Comparison of ENCODE assay signal across 13 cellular contexts in genomic region chr17:63945851-63946439, GRCh38. TPM values are rescaled to one million over a fixed set of nuclear protein-coding genes. Genes with fewer than 3 reads are reported as not detected.
DNase-seq lines count a peak whose midpoint lies in the region; ATAC-seq and TF ChIP-seq lines count a peak whose summit lies in the region.
"Had no signal": no experiment of that assay in that cellular context is flagged by ENCODE, and none has a peak within 500 bp of the region (broad histone marks: within the 10 kb centered on the region; RNA-seq: fewer than 3 reads in every experiment).

No MANE protein-coding gene starts in this region.

- CTCF ChIA-PET in activated CD4-positive, alpha-beta T cell treated with anti-CD3 and anti-CD28 coated beads for 36 hours (lab: Charles Lee): interaction anchor here (0.6 to 2.9 kb wide), 37 partner anchors 9 to 861 kb away, joined by 3 to 34 read pairs (median 5); partner anchors contain the start of genes CD79B, CSHL1 and GH1

- peak; percentile 5 for ATAC-seq in activated CD4-positive, alpha-beta T cell treated with anti-CD3 and anti-CD28 coated beads for 36 hours
- ATAC-seq in HG02759 (IDR thresholded peaks at IDR 0.05; ENCODE audit: unreplicated experiment) (peak; percentile 45), T-helper 17 cell (no peak)

- no peak for TF ChIP-seq POLR2A in spleen (IDR thresholded peaks at IDR 0.05)

- intact Hi-C loops in activated CD4-positive, alpha-beta T cell treated with anti-CD3 and anti-CD28 coated beads for 36 hours (cut with DNase I, micrococcal nuclease): loop anchor here (1.0 to 2.0 kb wide), 2 partner anchors 27 to 45 kb away; no protein-coding TSS in a partner anchor
- intact Hi-C loops in spleen (cut with DNase I; ENCODE audit: low total_unique reads): no loop called here

- no peaks in the 10 kb centered on the region for H3K36me3 ChIP-seq in spleen
- H3K36me3 ChIP-seq: sigmoid colon had no signal

- POLR2A ChIA-PET in activated CD4-positive, alpha-beta T cell treated with anti-CD3 and anti-CD28 coated beads for 36 hours (lab: Charles Lee): no interaction called here

- H3K27ac Mint-ChIP-seq in activated CD4-positive, alpha-beta T cell treated with anti-CD3 and anti-CD28 coated beads for 36 hours: no peak overlapping the region
- H3K27ac Mint-ChIP-seq in T-helper 17 cell: no peak overlapping the region
- H3K27ac Mint-ChIP-seq: type B pancreatic cell had no signal

- no peaks in the 10 kb centered on the region for H3K9me3 Mint-ChIP-seq in activated CD4-positive, alpha-beta T cell treated with anti-CD3 and anti-CD28 coated beads for 36 hours (ENCODE audit: low read depth)
- H3K9me3 Mint-ChIP-seq: type B pancreatic cell had no signal

- peak overlapping the region in 4 of 8 donors; percentile 22 to 52 (median 29) for H3K4me3 ChIP-seq in spleen
- H3K4me3 ChIP-seq: coronary artery, sigmoid colon had no signal

- WGBS in spleen, 5 donors: 0 to 28% (median 21%) methylated on average over 1 to 6 of the region's 6 CpGs

- no peak for TF ChIP-seq CTCF in spleen (IDR thresholded peaks at IDR 0.05 in 8 of 11, conservative IDR thresholded peaks at IDR 0.05 in 3 of 11)

- H3K4me1 Mint-ChIP-seq in activated CD4-positive, alpha-beta T cell treated with anti-CD3 and anti-CD28 coated beads for 36 hours: peaks cover 13% of the 10 kb centered on the region
- H3K4me1 Mint-ChIP-seq in T-helper 17 cell: peaks cover 15% of the 10 kb centered on the region

- peaks cover 10 to 61% (median 30%) of the 10 kb centered on the region in 6 donors for H3K4me1 ChIP-seq in spleen
- H3K4me1 ChIP-seq: sigmoid colon had no signal

- no peak overlapping the region for H3K4me3 Mint-ChIP-seq in activated CD4-positive, alpha-beta T cell treated with anti-CD3 and anti-CD28 coated beads for 36 hours
- H3K4me3 Mint-ChIP-seq in T-helper 17 cell: peak overlapping the region; percentile 86
- H3K4me3 Mint-ChIP-seq: type B pancreatic cell had no signal

- H3K27me3 Mint-ChIP-seq in activated CD4-positive, alpha-beta T cell treated with anti-CD3 and anti-CD28 coated beads for 36 hours: no peaks in the 10 kb centered on the region
- no peaks in the 10 kb centered on the region for H3K27me3 Mint-ChIP-seq in T-helper 17 cell

- no peaks in the 10 kb centered on the region for H3K9me3 ChIP-seq in T-helper 17 cell (ENCODE audit: control insufficient read depth, low read length, poor library complexity, severe bottlenecking)
- H3K9me3 ChIP-seq in spleen: no peaks in the 10 kb centered on the region
- H3K9me3 ChIP-seq: sigmoid colon had no signal

- H3K27me3 ChIP-seq in spleen (replicated peaks in 1 of 7): no peaks in the 10 kb centered on the region
- H3K27me3 ChIP-seq: sigmoid colon had no signal

- H3K36me3 Mint-ChIP-seq in activated CD4-positive, alpha-beta T cell treated with anti-CD3 and anti-CD28 coated beads for 36 hours (ENCODE audit: low read depth): no peaks in the 10 kb centered on the region
- no peaks in the 10 kb centered on the region for H3K36me3 Mint-ChIP-seq in T-helper 17 cell (ENCODE audit: low read depth)
- H3K36me3 Mint-ChIP-seq: type B pancreatic cell had no signal

- DNase-seq in activated CD4-positive, alpha-beta T cell treated with anti-CD3 and anti-CD28 coated beads for 36 hours: no peak
- no peak for DNase-seq in activated CD4-positive, alpha-beta T cell treated with anti-CD3 and anti-CD28 coated beads, Interleukin-2, amount 50 U/mL, for 48 hours
- DNase-seq in T-helper 17 cell (no peak), spleen (peak; percentile 90), kidney tubule cell (ENCODE audit: low spot score) (no peak), occipital lobe (lab: John Stamatoyannopoulos, UW) (no peak)
- no peak for DNase-seq in stimulated activated CD4-positive, alpha-beta T cell treated with anti-CD3 and anti-CD28 coated beads, Interleukin-2, amount 100 ng/mL, for 24 hours
- DNase-seq: sigmoid colon had no signal

- peak overlapping the region in 6 of 8 donors; percentile 61 to 84 (median 77) for H3K27ac ChIP-seq in spleen
- H3K27ac ChIP-seq: coronary artery, KMS-11, sigmoid colon had no signal

RNA-seq across cellular contexts. Expression of gene CD79B, which starts 13.8 kb away (rescaled TPM):
- 10 to 100 TPM; 19.8 to 28.0 TPM for total RNA-seq in activated CD4-positive, alpha-beta T cell treated with anti-CD3 and anti-CD28 coated beads for 36 hours
- total RNA-seq in T-helper 17 cell: 10 to 100 TPM; 19.5 to 31.1 TPM
- total RNA-seq in spleen: 100 to 1,000 TPM; 149 to 226 (median 192) TPM
- polyA plus RNA-seq in spleen: 100 to 1,000 TPM; 386 to 659 (median 624) TPM
- not detected for total RNA-seq in occipital lobe

RNA-seq across cellular contexts. Expression of gene SCN4A, which starts 26.8 kb away (rescaled TPM):
- total RNA-seq in activated CD4-positive, alpha-beta T cell treated with anti-CD3 and anti-CD28 coated beads for 36 hours: under 1 TPM; 0.21 to 0.50 TPM
- total RNA-seq in T-helper 17 cell (under 1 TPM; 0.02 to 0.16 TPM), spleen (1 to 10 TPM in 5 of 7 donors, under 1 TPM in 2; 0.54 to 4.0 (median 1.3) TPM), occipital lobe (not detected)
- under 1 TPM; 0.14 to 0.70 (median 0.26) TPM for polyA plus RNA-seq in spleen

RNA-seq across cellular contexts. Expression of gene GH1, which starts 27.3 kb away (rescaled TPM):
- total RNA-seq in activated CD4-positive, alpha-beta T cell treated with anti-CD3 and anti-CD28 coated beads for 36 hours: under 1 TPM in 1 of 2 experiments, not detected in 1; 0.28 TPM
- total RNA-seq in T-helper 17 cell (not detected), spleen (1 to 10 TPM in 2 of 7 donors, under 1 TPM in 3, not detected in 2; 0.47 to 1.4 (median 0.79) TPM), occipital lobe (not detected)
- 1 to 10 TPM in 1 of 3 donors, under 1 TPM in 2; 0.29 to 1.5 (median 0.65) TPM for polyA plus RNA-seq in spleen
- total RNA-seq: mucosa of gallbladder, sigmoid colon had no signal

RNA-seq across cellular contexts. Expression of gene CSHL1, which starts 34.9 kb away (rescaled TPM):
- total RNA-seq in activated CD4-positive, alpha-beta T cell treated with anti-CD3 and anti-CD28 coated beads for 36 hours: not detected
- total RNA-seq in T-helper 17 cell (not detected), spleen (not detected), occipital lobe (not detected)
- under 1 TPM in 1 of 3 donors, not detected in 2; 0.06 TPM for polyA plus RNA-seq in spleen
- total RNA-seq: mucosa of gallbladder, sigmoid colon had no signal
- polyA plus RNA-seq: sigmoid colon had no signal

RNA-seq across cellular contexts. Expression of gene CSH1, which starts 49.6 kb away (rescaled TPM):
- not detected for total RNA-seq in activated CD4-positive, alpha-beta T cell treated with anti-CD3 and anti-CD28 coated beads for 36 hours
- 10 to 100 TPM in 1 of 2 donors, 1 to 10 TPM in 1; 9.9 to 11.3 TPM for total RNA-seq in T-helper 17 cell
- not detected for total RNA-seq in spleen
- polyA plus RNA-seq in spleen: not detected
- not detected for total RNA-seq in occipital lobe
- total RNA-seq: mucosa of gallbladder, sigmoid colon had no signal
- polyA plus RNA-seq: sigmoid colon had no signal

Comparison
In these comparisons a context has a peak if more than half of its experiments do, and no peak if none do; other contexts are left out.
1. RNA of gene CD79B, which starts 13.8 kb away (total RNA-seq): 149 to 226 TPM in spleen, 19.5 to 31.1 TPM in T-helper 17 cell and 19.8 to 28.0 TPM in activated CD4-positive, alpha-beta T cell treated with anti-CD3 and anti-CD28 coated beads for 36 hours; not detected in occipital lobe (single experiment); every median in the first group is over 10 times any median in the second.